Comparison of ENCODE assay signal across 2 cellular contexts in genomic region chr3:156527060-156527459, GRCh38.
TF ChIP-seq lines count a peak whose summit lies in the region.

No MANE protein-coding gene starts in this region.

TF ChIP-seq in HepG2, 621 proteins besides CTCF, POLR2A, EP300 and RAD21:
- TF ChIP-seq, protein P1, sequence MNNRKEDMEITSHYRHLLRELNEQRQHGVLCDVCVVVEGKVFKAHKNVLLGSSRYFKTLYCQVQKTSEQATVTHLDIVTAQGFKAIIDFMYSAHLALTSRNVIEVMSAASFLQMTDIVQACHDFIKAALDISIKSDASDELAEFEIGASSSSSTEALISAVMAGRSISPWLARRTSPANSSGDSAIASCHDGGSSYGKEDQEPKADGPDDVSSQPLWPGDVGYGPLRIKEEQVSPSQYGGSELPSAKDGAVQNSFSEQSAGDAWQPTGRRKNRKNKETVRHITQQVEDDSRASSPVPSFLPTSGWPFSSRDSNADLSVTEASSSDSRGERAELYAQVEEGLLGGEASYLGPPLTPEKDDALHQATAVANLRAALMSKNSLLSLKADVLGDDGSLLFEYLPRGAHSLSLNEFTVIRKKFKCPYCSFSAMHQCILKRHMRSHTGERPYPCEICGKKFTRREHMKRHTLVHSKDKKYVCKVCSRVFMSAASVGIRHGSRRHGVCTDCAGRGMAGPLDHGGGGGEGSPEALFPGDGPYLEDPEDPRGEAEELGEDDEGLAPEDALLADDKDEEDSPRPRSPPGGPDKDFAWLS (CRISPR knock-in tag; IDR thresholded peaks at IDR 0.05; ENCODE audit: borderline replicate concordance): no peak
- TF ChIP-seq ZNF629 (CRISPR knock-in tag; conservative IDR thresholded peaks at IDR 0.05): peak; percentile 63

TF ChIP-seq in K562, 482 proteins besides CTCF, POLR2A, EP300 and RAD21:
- TF ChIP-seq, protein P2, sequence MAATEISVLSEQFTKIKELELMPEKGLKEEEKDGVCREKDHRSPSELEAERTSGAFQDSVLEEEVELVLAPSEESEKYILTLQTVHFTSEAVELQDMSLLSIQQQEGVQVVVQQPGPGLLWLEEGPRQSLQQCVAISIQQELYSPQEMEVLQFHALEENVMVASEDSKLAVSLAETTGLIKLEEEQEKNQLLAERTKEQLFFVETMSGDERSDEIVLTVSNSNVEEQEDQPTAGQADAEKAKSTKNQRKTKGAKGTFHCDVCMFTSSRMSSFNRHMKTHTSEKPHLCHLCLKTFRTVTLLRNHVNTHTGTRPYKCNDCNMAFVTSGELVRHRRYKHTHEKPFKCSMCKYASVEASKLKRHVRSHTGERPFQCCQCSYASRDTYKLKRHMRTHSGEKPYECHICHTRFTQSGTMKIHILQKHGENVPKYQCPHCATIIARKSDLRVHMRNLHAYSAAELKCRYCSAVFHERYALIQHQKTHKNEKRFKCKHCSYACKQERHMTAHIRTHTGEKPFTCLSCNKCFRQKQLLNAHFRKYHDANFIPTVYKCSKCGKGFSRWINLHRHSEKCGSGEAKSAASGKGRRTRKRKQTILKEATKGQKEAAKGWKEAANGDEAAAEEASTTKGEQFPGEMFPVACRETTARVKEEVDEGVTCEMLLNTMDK (IDR thresholded peaks at IDR 0.05; ENCODE audit: borderline replicate concordance, insufficient read depth, low read depth, low read length, poor library complexity, severe bottlenecking): no peak
- TF ChIP-seq ZNF3 (CRISPR knock-in tag; IDR thresholded peaks at IDR 0.05): no peak
- TF ChIP-seq HDAC2 (IDR thresholded peaks at IDR 0.05): no peak
- 0 out of 2 replicates have a peak, but pooled peaks have one; percentile 38 for TF ChIP-seq SMARCA5 (IDR thresholded peaks at IDR 0.05)
- TF ChIP-seq MAFK (IDR thresholded peaks at IDR 0.05; ENCODE audit: low read length): no peak
- TF ChIP-seq IRF2 (CRISPR knock-in tag; IDR thresholded peaks at IDR 0.05): no peak
- TF ChIP-seq BRD9 (IDR thresholded peaks at IDR 0.05; ENCODE audit: low read depth, partially characterized antibody): no peak
- no peak for TF ChIP-seq TAF7 (tag; IDR thresholded peaks at IDR 0.05)
- no peak for TF ChIP-seq SNIP1 (IDR thresholded peaks at IDR 0.05; ENCODE audit: low read depth)
- TF ChIP-seq ZFPM2 (CRISPR knock-in tag; IDR thresholded peaks at IDR 0.05): no peak
- no peak for TF ChIP-seq CCNT2 (IDR thresholded peaks at IDR 0.05; ENCODE audit: borderline replicate concordance, extremely low read depth, insufficient read length, low read depth, low read length)
- TF ChIP-seq FUS (optimal IDR thresholded peaks at IDR 0.05; ENCODE audit: low read depth, low read length): no peak
- TF ChIP-seq SMARCC2 (IDR thresholded peaks at IDR 0.05; ENCODE audit: low read depth): no peak
- TF ChIP-seq SLC30A9 (CRISPR knock-in tag; IDR thresholded peaks at IDR 0.05): no peak
- peak; percentile 91 for TF ChIP-seq RBM25 (IDR thresholded peaks at IDR 0.05; ENCODE audit: low read depth, low read length, severe bottlenecking)
- TF ChIP-seq, protein P3, sequence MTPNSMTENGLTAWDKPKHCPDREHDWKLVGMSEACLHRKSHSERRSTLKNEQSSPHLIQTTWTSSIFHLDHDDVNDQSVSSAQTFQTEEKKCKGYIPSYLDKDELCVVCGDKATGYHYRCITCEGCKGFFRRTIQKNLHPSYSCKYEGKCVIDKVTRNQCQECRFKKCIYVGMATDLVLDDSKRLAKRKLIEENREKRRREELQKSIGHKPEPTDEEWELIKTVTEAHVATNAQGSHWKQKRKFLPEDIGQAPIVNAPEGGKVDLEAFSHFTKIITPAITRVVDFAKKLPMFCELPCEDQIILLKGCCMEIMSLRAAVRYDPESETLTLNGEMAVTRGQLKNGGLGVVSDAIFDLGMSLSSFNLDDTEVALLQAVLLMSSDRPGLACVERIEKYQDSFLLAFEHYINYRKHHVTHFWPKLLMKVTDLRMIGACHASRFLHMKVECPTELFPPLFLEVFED (CRISPR knock-in tag; conservative IDR thresholded peaks at IDR 0.05): no peak
- no peak for TF ChIP-seq XRCC3 (IDR thresholded peaks at IDR 0.05)
- peak; percentile 52; the same call in 1 of the 2 replicates for TF ChIP-seq BCOR (IDR thresholded peaks at IDR 0.05)
- 0 out of 2 replicates have a peak, but pooled peaks have one; percentile 33 for TF ChIP-seq ADNP (tag; IDR thresholded peaks at IDR 0.05)
